Comparison of ENCODE assay signal across 23 cellular contexts in the genomic region with DNA sequence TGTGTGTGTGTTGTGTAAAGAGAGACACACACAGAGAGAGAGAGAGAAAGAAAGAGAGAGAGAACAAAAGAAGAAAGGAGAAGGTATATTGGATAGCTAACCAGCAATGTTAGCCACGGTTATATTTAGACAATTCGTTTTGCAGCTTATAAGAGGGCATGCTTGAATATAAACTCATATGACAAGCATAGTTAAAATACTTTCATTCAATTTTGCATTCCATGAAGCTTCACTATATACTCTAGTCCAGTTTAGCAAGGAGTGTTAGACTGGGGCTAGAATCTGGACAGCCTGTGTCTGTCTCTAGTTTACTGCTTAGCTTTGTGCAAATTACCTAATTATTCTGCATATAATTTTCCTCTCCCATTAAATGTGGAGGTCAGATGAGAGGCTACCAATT.
"Had no signal": no experiment of that assay in that cellular context is flagged by ENCODE, and none has a peak within 500 bp of the region (broad histone marks: within the 10 kb centered on the region; RNA-seq: fewer than 3 reads in every experiment).

No MANE protein-coding gene starts in this region.

- H3K27me3 Mint-ChIP-seq: activated B cell treated with CpG ODN at 0.5 μM for 24 hours; activated CD8-positive, alpha-beta T cell treated with anti-CD3 and anti-CD28 coated beads for 36 hours; activated naive CD4-positive, alpha-beta T cell treated with anti-CD3 and anti-CD28 coated beads, Interleukin-2, amount 50 U/mL, for 24 hours had no signal

- H3K4me3 Mint-ChIP-seq: activated B cell treated with CpG ODN at 0.5 μM for 24 hours; activated CD8-positive, alpha-beta T cell treated with anti-CD3 and anti-CD28 coated beads for 36 hours; activated naive CD4-positive, alpha-beta T cell treated with anti-CD3 and anti-CD28 coated beads, Interleukin-2, amount 50 U/mL, for 24 hours; activated T-cell treated with anti-CD3 and anti-CD28 coated beads, Interleukin-2, amount 50 U/mL, for 72 hours had no signal

- H3K36me3 Mint-ChIP-seq: activated naive CD4-positive, alpha-beta T cell treated with anti-CD3 and anti-CD28 coated beads, Interleukin-2, amount 50 U/mL, for 24 hours had no signal

- H3K4me1 ChIP-seq: body of pancreas had no signal

- H3K4me3 ChIP-seq: ascending aorta, body of pancreas, MG63 had no signal

- H3K36me3 ChIP-seq: ascending aorta, MG63 had no signal

- H3K27me3 ChIP-seq: ascending aorta, body of pancreas, MG63 had no signal

- DNase-seq: activated B cell treated with CpG ODN at 0.5 μM for 24 hours; activated CD8-positive, alpha-beta memory T cell treated with anti-CD3 and anti-CD28 coated beads, Interleukin-2, amount 50 U/mL, for 4 hours; activated CD8-positive, alpha-beta T cell treated with anti-CD3 and anti-CD28 coated beads for 36 hours; activated gamma-delta T cell treated with Interleukin-2 at 50 U/mL for 16 hours; activated T-cell treated with anti-CD3 and anti-CD28 coated beads, Interleukin-2, amount 50 U/mL, for 72 hours; amniotic stem cell; body of pancreas; central memory CD4-positive, alpha-beta T cell; MG63; MV-4-11; NCI-H1092 treated with DMSO at 0.1 percent for 48 hours; NCI-H146; NCI-H187 treated with DMSO at 0.1 percent for 48 hours; NCI-H2081 treated with DMSO at 0.1 percent for 48 hours; NCI-H446; NCI-H524; PC-3; SHP77 treated with DMSO at 0.1 percent for 48 hours; T-helper 2 cell; T1000 had no signal

- H3K9me3 ChIP-seq: ascending aorta, body of pancreas, MG63 had no signal

- H3K27ac Mint-ChIP-seq: activated B cell treated with CpG ODN at 0.5 μM for 24 hours; activated CD8-positive, alpha-beta T cell treated with anti-CD3 and anti-CD28 coated beads for 36 hours; activated naive CD4-positive, alpha-beta T cell treated with anti-CD3 and anti-CD28 coated beads, Interleukin-2, amount 50 U/mL, for 24 hours; activated T-cell treated with anti-CD3 and anti-CD28 coated beads, Interleukin-2, amount 50 U/mL, for 72 hours; activated T-helper 2 cell treated with anti-CD3 and anti-CD28 coated beads, Interferon-gamma antibody, Interleukin-2, Interleukin-4, amounts not matched to agents 10 μg/mL and 5 μg/mL and 100 μg/mL, durations not matched to agents 14 hours and 24 hours and 36 hours had no signal

- H3K4me1 Mint-ChIP-seq: activated B cell treated with CpG ODN at 0.5 μM for 24 hours; activated naive CD4-positive, alpha-beta T cell treated with anti-CD3 and anti-CD28 coated beads, Interleukin-2, amount 50 U/mL, for 24 hours had no signal

- H3K27ac ChIP-seq: ascending aorta, body of pancreas had no signal

- ATAC-seq: activated CD8-positive, alpha-beta T cell treated with anti-CD3 and anti-CD28 coated beads for 36 hours; activated T-cell treated with anti-CD3 and anti-CD28 coated beads, Interleukin-2, amount 50 U/mL, for 72 hours; body of pancreas; PC-3 had no signal
